In genomic region chr5:115349001-115349817, GRCh38 we compare ENCODE assay signal across 8 cellular contexts. TPM values are rescaled to one million over a fixed set of nuclear protein-coding genes. Genes with fewer than 3 reads are reported as not detected.
A peak's percentile ranks its signal among the peaks of the same experiment; 100 is the strongest.
DNase-seq lines count a peak whose midpoint lies in the region; ATAC-seq and TF ChIP-seq lines count a peak whose summit lies in the region.
"Had no signal": no experiment of that assay in that cellular context is flagged by ENCODE, and none has a peak within 500 bp of the region (broad histone marks: within the 10 kb centered on the region; RNA-seq: fewer than 3 reads in every experiment).

No MANE protein-coding gene starts in this region.

- no peak for TF ChIP-seq CTCF in HFF-Myc (IDR thresholded peaks at IDR 0.05; ENCODE audit: low read depth, low read length, missing control alignments)
- TF ChIP-seq CTCF in WTC11 (IDR thresholded peaks at IDR 0.05): no peak

- DNase-seq in HFF-Myc (ENCODE audit: extremely low read depth, low read depth) (peak; percentile 69), RPMI7951 (ENCODE audit: low read depth) (peak; percentile 80), fibroblast of the conjunctiva (ENCODE audit: low read depth) (peak; percentile 77), superior temporal gyrus (ENCODE audit: extremely low spot score) (peak; percentile 30), WTC11 (ENCODE audit: low spot score) (no peak)
- no peak for DNase-seq in activated CD8-positive, alpha-beta memory T cell treated with anti-CD3 and anti-CD28 coated beads, Interleukin-2, amount 10 ng/mL, durations not matched to agents 7 days and 5 days
- DNase-seq: activated CD4-positive, alpha-beta T cell treated with anti-CD3 and anti-CD28 coated beads, Interleukin-2, amount 50 U/mL, for 48 hours had no signal

- peaks cover 6% of the 10 kb centered on the region for H3K36me3 Mint-ChIP-seq in WTC11
- H3K36me3 Mint-ChIP-seq in activated CD8-positive, alpha-beta memory T cell treated with anti-CD3 and anti-CD28 coated beads, Interleukin-2, amount 10 ng/mL, durations not matched to agents 7 days and 5 days: no peaks in the 10 kb centered on the region

- no peak overlapping the region for H3K27ac Mint-ChIP-seq in WTC11
- H3K27ac Mint-ChIP-seq in activated CD8-positive, alpha-beta memory T cell treated with anti-CD3 and anti-CD28 coated beads, Interleukin-2, amount 10 ng/mL, durations not matched to agents 7 days and 5 days: no peak overlapping the region

- ATAC-seq in WTC11 (no peak), HG03025 (IDR thresholded peaks at IDR 0.05; ENCODE audit: low FRiP score, unreplicated experiment) (no peak)
- no peak for ATAC-seq in activated CD8-positive, alpha-beta memory T cell treated with anti-CD3 and anti-CD28 coated beads, Interleukin-2, amount 10 ng/mL, durations not matched to agents 7 days and 5 days

- H3K27me3 Mint-ChIP-seq in WTC11 (ENCODE audit: low read depth): no peaks in the 10 kb centered on the region
- H3K27me3 Mint-ChIP-seq in activated CD8-positive, alpha-beta memory T cell treated with anti-CD3 and anti-CD28 coated beads, Interleukin-2, amount 10 ng/mL, durations not matched to agents 7 days and 5 days: peaks cover 38% of the 10 kb centered on the region

- CTCF ChIA-PET in WTC11 (lab: Charles Lee): interaction anchor here (1.0 kb wide), 1 partner anchor 9 kb away, joined by 3 read pairs; no protein-coding TSS in a partner anchor
- CTCF ChIA-PET in activated CD8-positive, alpha-beta memory T cell treated with anti-CD3 and anti-CD28 coated beads, Interleukin-2, amount 10 ng/mL, durations not matched to agents 7 days and 5 days (lab: Charles Lee): no interaction called here

- peaks cover 7% of the 10 kb centered on the region for H3K4me1 Mint-ChIP-seq in WTC11
- peaks cover 1% of the 10 kb centered on the region for H3K4me1 Mint-ChIP-seq in activated CD8-positive, alpha-beta memory T cell treated with anti-CD3 and anti-CD28 coated beads, Interleukin-2, amount 10 ng/mL, durations not matched to agents 7 days and 5 days

- no peak overlapping the region for H3K4me3 ChIP-seq in HFF-Myc (replicated peaks; ENCODE audit: low read depth, low read length)

- POLR2A ChIA-PET in WTC11 (lab: Charles Lee): no interaction called here

- peaks cover 9% of the 10 kb centered on the region for H3K9me3 Mint-ChIP-seq in WTC11
- no peaks in the 10 kb centered on the region for H3K9me3 Mint-ChIP-seq in activated CD8-positive, alpha-beta memory T cell treated with anti-CD3 and anti-CD28 coated beads, Interleukin-2, amount 10 ng/mL, durations not matched to agents 7 days and 5 days (ENCODE audit: low read depth)

- no peak overlapping the region for H3K4me3 Mint-ChIP-seq in WTC11
- no peak overlapping the region for H3K4me3 Mint-ChIP-seq in activated CD8-positive, alpha-beta memory T cell treated with anti-CD3 and anti-CD28 coated beads, Interleukin-2, amount 10 ng/mL, durations not matched to agents 7 days and 5 days

TF ChIP-seq in WTC11, 78 proteins besides CTCF, POLR2A, EP300 and RAD21:
- TF ChIP-seq PRRX2 (CRISPR knock-in tag; IDR thresholded peaks at IDR 0.05): no peak

RNA-seq across cellular contexts. Expression of gene CCDC112, which starts 52.8 kb away (rescaled TPM):
- 8.4 and 8.9 TPM in 2 replicates for total RNA-seq in RPMI7951 (2014; rRNA removed; shearing (Covaris generic))
- 10.8 to 12.2 TPM (median 11.6 TPM) in 3 replicates for total RNA-seq in WTC11 (2021)
- 1 to 10 TPM in 1 of 2 experiments, under 1 TPM in 1; 0.40 to 1.5 TPM for total RNA-seq in activated CD8-positive, alpha-beta memory T cell treated with anti-CD3 and anti-CD28 coated beads, Interleukin-2, amount 10 ng/mL, durations not matched to agents 7 days and 5 days

Comparison
In these comparisons a context has a peak if more than half of its experiments do, and no peak if none do; other contexts are left out.
1. DNase-seq: peak in HFF-Myc (single experiment), RPMI7951 (single experiment), fibroblast of the conjunctiva (single experiment) and superior temporal gyrus (single experiment); none in WTC11 (single experiment) and activated CD8-positive, alpha-beta memory T cell treated with anti-CD3 and anti-CD28 coated beads, Interleukin-2, amount 10 ng/mL, durations not matched to agents 7 days and 5 days (single experiment).